In the genomic region with DNA sequence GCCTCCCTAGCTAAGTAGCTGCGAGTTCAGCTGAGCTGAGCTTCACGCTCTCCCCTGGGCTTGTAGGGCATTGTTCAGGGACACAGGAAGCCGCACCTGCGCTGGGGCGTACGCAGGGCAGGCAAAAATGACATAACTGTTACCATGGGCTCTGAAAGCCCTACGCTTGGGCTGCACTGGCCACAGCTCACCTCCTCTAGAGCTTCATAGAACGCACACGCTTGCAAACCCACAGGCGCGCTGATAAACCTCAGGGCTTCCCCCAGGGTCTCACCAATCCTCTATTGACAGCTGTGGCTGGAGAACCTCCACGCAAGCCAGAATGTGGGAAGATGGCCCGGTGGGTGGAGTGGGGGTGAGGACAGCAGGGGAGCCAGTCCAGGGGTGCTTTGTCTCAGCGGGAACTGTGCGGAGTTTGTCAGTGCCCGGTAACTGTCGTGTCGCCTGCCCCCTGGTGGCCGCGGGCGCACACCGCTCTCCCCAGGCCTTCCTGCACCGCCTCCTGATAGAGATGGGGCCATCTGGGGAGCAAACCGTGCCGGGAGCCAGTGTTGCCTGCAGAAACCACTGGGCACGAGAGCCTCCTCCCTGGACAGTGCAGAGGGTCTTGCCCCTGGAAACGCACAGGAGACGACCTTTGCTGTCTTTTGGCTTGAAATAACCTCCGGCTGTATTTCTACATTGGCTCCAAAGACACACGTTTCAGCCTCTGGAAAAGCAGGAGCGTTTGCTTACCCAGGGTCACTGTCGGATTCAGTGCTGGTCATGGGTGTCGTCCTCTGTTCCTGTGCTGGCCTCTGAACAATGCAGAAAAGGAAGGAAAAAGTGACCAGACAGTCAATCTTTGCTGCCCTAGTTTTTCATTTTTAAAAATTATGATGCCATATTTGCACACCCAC, we compare ENCODE assay signal across 8 cellular contexts. TPM values are rescaled to one million over a fixed set of nuclear protein-coding genes. Genes with fewer than 3 reads are reported as not detected.
DNase-seq lines count a peak whose midpoint lies in the region; ATAC-seq and TF ChIP-seq lines count a peak whose summit lies in the region.

No MANE protein-coding gene starts in this region.

- intact Hi-C loops in Calu3 (cut with micrococcal nuclease; ENCODE audit: unreplicated experiment), result loop anchor here (2.0 kb wide), 1 partner anchor 144 kb away; the partner anchor contains the start of gene ANKRD62

- no peaks in the 10 kb centered on the region for H3K27me3 ChIP-seq in SU-DHL-6 (ENCODE audit: low read length)
- no peaks in the 10 kb centered on the region for H3K27me3 ChIP-seq in right atrium auricular region
- H3K27me3 ChIP-seq in skeletal muscle satellite cell (ENCODE audit: control insufficient read depth, insufficient read depth, low read length), result peaks cover 53% of the 10 kb centered on the region

- H3K79me2 ChIP-seq in SU-DHL-6 (ENCODE audit: insufficient read depth, low read length), result no peaks in the 10 kb centered on the region

- H3F3A ChIP-seq in SU-DHL-6 (ENCODE audit: insufficient read depth), result no peaks in the 10 kb centered on the region

- no peak overlapping the region for H3K4me3 Mint-ChIP-seq in Calu3 (ENCODE audit: low read depth, unreplicated experiment)

- H3K4me1 ChIP-seq in right atrium auricular region (peaks cover 0 to 6% of the 10 kb centered on the region in 2 donors), skeletal muscle satellite cell (ENCODE audit: control insufficient read depth, insufficient read depth, low read length) (peaks cover 10% of the 10 kb centered on the region)

- no peaks in the 10 kb centered on the region for H3K4me1 Mint-ChIP-seq in Calu3 (ENCODE audit: low read depth, unreplicated experiment)

- no TSS peak for BruUV-seq in Calu3 (replicated peaks; lab: Mats Ljungman, UMichigan)

- H3K4me2 ChIP-seq in SU-DHL-6 (ENCODE audit: low read depth, low read length, poor library complexity, severe bottlenecking) (no peak overlapping the region), skeletal muscle satellite cell (ENCODE audit: low read length) (peak overlapping the region; percentile 2)

- H3K9me3 ChIP-seq in SU-DHL-6 (ENCODE audit: insufficient read depth, low read length) (no peaks in the 10 kb centered on the region), right atrium auricular region (no peaks in the 10 kb centered on the region), skeletal muscle satellite cell (replicated peaks; ENCODE audit: low read length) (no peaks in the 10 kb centered on the region)

- H3K27ac ChIP-seq in SU-DHL-6 (ENCODE audit: low read depth, low read length) (no peak overlapping the region), right atrium auricular region (no peak overlapping the region)

- CTCF ChIA-PET in Calu3 (lab: Charles Lee), result interaction anchor here (0.6 to 1.5 kb wide), 3 partner anchors 35 to 145 kb away, joined by 3 to 6 read pairs (median 4); partner anchors contain the start of gene ANKRD62

- no peaks in the 10 kb centered on the region for H3K9me3 Mint-ChIP-seq in Calu3 (ENCODE audit: low read depth, unreplicated experiment)

- H4K20me1 ChIP-seq in SU-DHL-6 (ENCODE audit: low read depth, low read length), result no peaks in the 10 kb centered on the region

- no peak overlapping the region for H3K27ac Mint-ChIP-seq in Calu3 (ENCODE audit: unreplicated experiment)

- peak; percentile 83 for TF ChIP-seq CTCF in Calu3 (IDR thresholded peaks at IDR 0.05; ENCODE audit: unreplicated experiment)
- peak; percentile 98 for TF ChIP-seq CTCF in LNCaP clone FGC (IDR thresholded peaks at IDR 0.05; ENCODE audit: control insufficient read depth, extremely low read depth, insufficient read depth)
- peak; percentile 80 for TF ChIP-seq CTCF in SU-DHL-6 (IDR thresholded peaks at IDR 0.05; ENCODE audit: insufficient read depth, low read length, poor library complexity, severe bottlenecking)
- peak; percentile 84 to 95 for TF ChIP-seq CTCF in right atrium auricular region (IDR thresholded peaks at IDR 0.05)

- no peak overlapping the region for H2AFZ ChIP-seq in SU-DHL-6 (ENCODE audit: low read depth, low read length, severe bottlenecking)

- peaks cover 78% of the 10 kb centered on the region for H3K27me3 Mint-ChIP-seq in Calu3 (ENCODE audit: unreplicated experiment)

- no peaks in the 10 kb centered on the region for H3K36me3 Mint-ChIP-seq in Calu3 (ENCODE audit: insufficient read depth, unreplicated experiment)

- H3K36me3 ChIP-seq in SU-DHL-6 (ENCODE audit: low read length) (no peaks in the 10 kb centered on the region), right atrium auricular region (no peaks in the 10 kb centered on the region), skeletal muscle satellite cell (ENCODE audit: insufficient read depth, low read length) (no peaks in the 10 kb centered on the region)

- H3K4me3 ChIP-seq in LNCaP clone FGC (ENCODE audit: low read depth, low read length) (no peak overlapping the region), SU-DHL-6 (ENCODE audit: insufficient read depth, low read length, poor library complexity, severe bottlenecking) (no peak overlapping the region), right atrium auricular region (no peak overlapping the region), skeletal muscle satellite cell (ENCODE audit: low read length) (no peak overlapping the region)

- DNase-seq in Calu3 (peak; percentile 90), LNCaP clone FGC (ENCODE audit: low read depth) (no peak), right atrium auricular region (ENCODE audit: low spot score) (peak; percentile 77), cerebellar nuclear complex (lab: John Stamatoyannopoulos, UW) (no peak)
- DNase-seq in activated naive CD8-positive, alpha-beta T cell treated with anti-CD3 and anti-CD28 coated beads, Interleukin-2, amount 50 U/mL, for 16 hours (ENCODE audit: low read depth, low spot score), result peak; percentile 20

- peak; percentile 93 for ATAC-seq in GM21619 (IDR thresholded peaks at IDR 0.05; ENCODE audit: unreplicated experiment)

- no peaks in the 10 kb centered on the region for H3K9me2 ChIP-seq in SU-DHL-6 (replicated peaks; ENCODE audit: insufficient read depth, low read length)

- no peak overlapping the region for H3K9ac ChIP-seq in SU-DHL-6 (ENCODE audit: low read length)
- no peak overlapping the region for H3K9ac ChIP-seq in skeletal muscle satellite cell (ENCODE audit: low read depth, low read length)

RNA-seq across cellular contexts. Expression of gene CIDEA, which starts 17.0 kb away (rescaled TPM):
- total RNA-seq in Calu3 (2022) (not detected in 2 replicates), right atrium auricular region (1 to 10 TPM in 1 of 2 donors, under 1 TPM in 1; 0.82 to 3.9 TPM)
- 0.25 TPM in 1 of 2 replicates, not detected in the other for total RNA-seq in skeletal muscle satellite cell (2012; rRNA removed)

Comparison
In these comparisons a context has a peak if more than half of its experiments do, and no peak if none do; other contexts are left out.
1. DNase-seq: peak in Calu3 (single experiment), activated naive CD8-positive, alpha-beta T cell treated with anti-CD3 and anti-CD28 coated beads, Interleukin-2, amount 50 U/mL, for 16 hours (single experiment) and right atrium auricular region (single experiment); none in LNCaP clone FGC (single experiment) and cerebellar nuclear complex (0 of 2).
2. Peak in every context shown above with its lines, with median percentiles within 50 percentile points of each other: CTCF ChIP-seq.